ENCODE assay signal across 9 cellular contexts in genomic region chr20:645318-646106, GRCh38. TPM values are rescaled to one million over a fixed set of nuclear protein-coding genes. Genes with fewer than 3 reads are reported as not detected.
DNase-seq lines count a peak whose midpoint lies in the region; ATAC-seq lines count a peak whose summit lies in the region.
"Had no signal": no experiment of that assay in that cellular context is flagged by ENCODE, and none has a peak within 500 bp of the region (broad histone marks: within the 10 kb centered on the region; RNA-seq: fewer than 3 reads in every experiment).

No MANE protein-coding gene starts in this region.

- peak; percentile 65 to 75 for ATAC-seq in CD4-positive, CD25-positive, alpha-beta regulatory T cell (ENCODE audit: low read depth in 2 of 2)
- ATAC-seq in GM21367 (IDR thresholded peaks at IDR 0.05; ENCODE audit: unreplicated experiment) = peak; percentile 57
- ATAC-seq in Right ventricle myocardium superior (ENCODE audit: poor library complexity) = peak; percentile 88

- DNase-seq in CD4-positive, CD25-positive, alpha-beta regulatory T cell = peak; percentile 42 to 82 (median 61)
- DNase-seq in M059J (ENCODE audit: low read depth) = peak; percentile 64
- DNase-seq in SK-N-DZ (ENCODE audit: low spot score) = peak; percentile 82
- peak; percentile 60 for DNase-seq in activated naive CD4-positive, alpha-beta T cell treated with anti-CD3 and anti-CD28 coated beads, Interleukin-2, amount 50 U/mL, for 16 hours
- DNase-seq in Right ventricle myocardium superior = peak; percentile 83
- peak; percentile 7 for DNase-seq in pulmonary artery endothelial cell (ENCODE audit: low read depth, low spot score)
- DNase-seq in NCI-H226 = no peak

- H3K4me1 ChIP-seq in CD4-positive, CD25-positive, alpha-beta regulatory T cell (ENCODE audit: control insufficient read depth, insufficient read depth, low read length, poor library complexity, severe bottlenecking) = peaks cover 13% of the 10 kb centered on the region

- no peaks in the 10 kb centered on the region for H3K9me3 Mint-ChIP-seq in CD4-positive, CD25-positive, alpha-beta regulatory T cell

- H3K36me3 ChIP-seq in CD4-positive, CD25-positive, alpha-beta regulatory T cell (ENCODE audit: control insufficient read depth, insufficient read depth, low read length) = peaks cover 12% of the 10 kb centered on the region

- peaks cover 11% of the 10 kb centered on the region for H3K27me3 Mint-ChIP-seq in CD4-positive, CD25-positive, alpha-beta regulatory T cell

- H3K9me3 ChIP-seq in CD4-positive, CD25-positive, alpha-beta regulatory T cell (ENCODE audit: control insufficient read depth in 2 of 2, low read length in 2 of 2) = no peaks in the 10 kb centered on the region

- intact Hi-C loops in Right ventricle myocardium superior (cut with DNase I) = loop anchor here (2.0 to 10.0 kb wide), 2 partner anchors 85 to 291 kb away; no protein-coding TSS in a partner anchor

- H3K27ac Mint-ChIP-seq in CD4-positive, CD25-positive, alpha-beta regulatory T cell = no peak overlapping the region
- H3K27ac Mint-ChIP-seq: IgD-negative memory B cell had no signal

- peaks cover 0 to 24% (median 13%) of the 10 kb centered on the region in 4 donors for H3K4me1 Mint-ChIP-seq in CD4-positive, CD25-positive, alpha-beta regulatory T cell

- H3K4me3 Mint-ChIP-seq in CD4-positive, CD25-positive, alpha-beta regulatory T cell = peak overlapping the region in 1 of 4 donors; percentile 43
- H3K4me3 Mint-ChIP-seq: IgD-negative memory B cell had no signal

- no peak overlapping the region for H3K27ac ChIP-seq in CD4-positive, CD25-positive, alpha-beta regulatory T cell (ENCODE audit: insufficient read depth, low read length, poor library complexity, severe bottlenecking)

- peaks cover 6% of the 10 kb centered on the region for H3K27me3 ChIP-seq in CD4-positive, CD25-positive, alpha-beta regulatory T cell (ENCODE audit: control insufficient read depth, insufficient read depth, low read length)

- H3K36me3 Mint-ChIP-seq in CD4-positive, CD25-positive, alpha-beta regulatory T cell = peaks cover 10% of the 10 kb centered on the region
- H3K36me3 Mint-ChIP-seq: IgD-negative memory B cell had no signal

- no peak overlapping the region for H3K4me3 ChIP-seq in CD4-positive, CD25-positive, alpha-beta regulatory T cell (ENCODE audit: low read depth, low read length)

RNA-seq across cellular contexts. Expression of gene SRXN1, which starts 7.5 kb away (rescaled TPM):
- total RNA-seq in CD4-positive, CD25-positive, alpha-beta regulatory T cell = 3.2 TPM
- 10 to 100 TPM in 3 of 4 donors, 1 to 10 TPM in 1; 7.5 to 15.1 (median 13.1) TPM for polyA plus RNA-seq in CD4-positive, CD25-positive, alpha-beta regulatory T cell
- total RNA-seq in M059J (2014; rRNA removed; shearing (Covaris generic)) = 48.0 and 53.7 TPM in 2 replicates
- 35.2 and 40.3 TPM in 2 replicates for polyA plus RNA-seq in SK-N-DZ (2014; cell fraction: cytosol; rRNA removed)
- 13.9 and 16.4 TPM in 2 replicates for polyA plus RNA-seq in SK-N-DZ (2014; cell fraction: nucleus; rRNA removed)
- total RNA-seq in Right ventricle myocardium superior = 47.6 TPM
- total RNA-seq in pulmonary artery endothelial cell = 49.5 and 52.0 TPM in 2 replicates

RNA-seq across cellular contexts. Expression of gene SCRT2, which starts 30.1 kb away (rescaled TPM):
- total RNA-seq in CD4-positive, CD25-positive, alpha-beta regulatory T cell = not detected
- not detected for polyA plus RNA-seq in CD4-positive, CD25-positive, alpha-beta regulatory T cell
- total RNA-seq in M059J (2014; rRNA removed; shearing (Covaris generic)) = not detected in 2 replicates
- 0.62 and 1.2 TPM in 2 replicates for polyA plus RNA-seq in SK-N-DZ (2014; cell fraction: cytosol; rRNA removed)
- 0.67 and 1.2 TPM in 2 replicates for polyA plus RNA-seq in SK-N-DZ (2014; cell fraction: nucleus; rRNA removed)
- total RNA-seq in Right ventricle myocardium superior (not detected), pulmonary artery endothelial cell (not detected in 2 replicates)
- polyA plus RNA-seq: IgD-negative memory B cell had no signal

RNA-seq across cellular contexts. Expression of gene TCF15, which starts 35.4 kb away (rescaled TPM):
- total RNA-seq in CD4-positive, CD25-positive, alpha-beta regulatory T cell = not detected
- polyA plus RNA-seq in CD4-positive, CD25-positive, alpha-beta regulatory T cell = not detected
- not detected in 2 replicates for total RNA-seq in M059J (2014; rRNA removed; shearing (Covaris generic))
- polyA plus RNA-seq in SK-N-DZ (2014; cell fraction: cytosol; rRNA removed) = 1.3 and 1.7 TPM in 2 replicates
- polyA plus RNA-seq in SK-N-DZ (2014; cell fraction: nucleus; rRNA removed) = 0.96 and 2.2 TPM in 2 replicates
- total RNA-seq in Right ventricle myocardium superior (13.4 TPM), pulmonary artery endothelial cell (0.07 and 0.18 TPM in 2 replicates)
- polyA plus RNA-seq: IgD-negative memory B cell had no signal

Comparison
In these comparisons a context has a peak if more than half of its experiments do, and no peak if none do; other contexts are left out.
1. RNA of gene SRXN1, which starts 7.5 kb away (total RNA-seq): 48.0 to 53.7 TPM in M059J, 49.5 to 52.0 TPM in pulmonary artery endothelial cell and 47.6 TPM in Right ventricle myocardium superior (single experiment); 3.2 TPM in CD4-positive, CD25-positive, alpha-beta regulatory T cell (single experiment); every median in the first group is over 10 times any median in the second.
2. RNA of gene TCF15, which starts 35.4 kb away (total RNA-seq): 13.4 TPM in Right ventricle myocardium superior (single experiment); 0.07 to 0.18 TPM in pulmonary artery endothelial cell, not detected in CD4-positive, CD25-positive, alpha-beta regulatory T cell (single experiment) and not detected in M059J; every median in the first group is over 10 times any median in the second.
3. Peak in every context shown above with its lines, with median percentiles within 50 percentile points of each other: ATAC-seq.